In the genomic region with DNA sequence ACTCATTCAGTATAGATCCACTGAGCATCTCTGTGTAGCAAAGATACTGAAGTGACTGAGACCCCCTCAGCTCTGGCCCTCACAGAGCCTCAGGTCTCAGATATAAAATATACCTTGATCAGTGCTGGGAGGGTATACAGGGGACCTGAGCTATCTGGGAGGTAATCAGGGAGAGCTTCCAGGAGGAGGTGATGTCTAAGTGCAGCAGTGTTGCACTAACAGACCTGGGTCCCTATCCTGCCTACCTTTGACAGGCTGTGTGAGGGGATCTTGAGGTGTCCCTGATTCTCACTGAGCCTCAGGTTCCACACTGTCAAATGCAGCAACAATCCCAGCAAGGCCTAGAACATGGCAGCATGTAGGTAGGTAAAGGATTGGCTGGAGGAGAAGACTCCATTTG, we compare ENCODE assay signal across 21 cellular contexts. TPM values are rescaled to one million over a fixed set of nuclear protein-coding genes. Genes with fewer than 3 reads are reported as not detected.
DNase-seq lines count a peak whose midpoint lies in the region; ATAC-seq, FAIRE-seq and TF ChIP-seq lines count a peak whose summit lies in the region.
"Had no signal": no experiment of that assay in that cellular context is flagged by ENCODE, and none has a peak within 500 bp of the region (broad histone marks: within the 10 kb centered on the region; RNA-seq: fewer than 3 reads in every experiment).

No MANE protein-coding gene starts in this region.

- H3K4me3 Mint-ChIP-seq in activated CD8-positive, alpha-beta memory T cell treated with anti-CD3 and anti-CD28 coated beads, Interleukin-2, amount 10 ng/mL, durations not matched to agents 7 days and 5 days: no peak overlapping the region
- no peak overlapping the region for H3K4me3 Mint-ChIP-seq in endodermal cell
- H3K4me3 Mint-ChIP-seq in stimulated activated naive B cell treated with anti-CD40 and anti-IgM and Interleukin-4, amounts not matched to agents 10 μg/mL and 1 μg/mL and 100 μg/mL, for 72 hours: no peak overlapping the region
- H3K4me3 Mint-ChIP-seq in nephron progenitor cell: no peak overlapping the region
- H3K4me3 Mint-ChIP-seq: CD4-positive, alpha-beta memory T cell; GM23338; HFFc6 had no signal

- ATAC-seq in activated CD8-positive, alpha-beta memory T cell treated with anti-CD3 and anti-CD28 coated beads, Interleukin-2, amount 10 ng/mL, durations not matched to agents 7 days and 5 days: no peak
- no peak for ATAC-seq in K562
- ATAC-seq in stimulated activated naive B cell treated with anti-CD40 and anti-IgM and Interleukin-4, amounts not matched to agents 10 μg/mL and 1 μg/mL and 100 μg/mL, for 72 hours (replicated peaks): no peak
- ATAC-seq: GM23338 had no signal

- TF ChIP-seq CTCF in K562 (IDR thresholded peaks at IDR 0.05 in 2 of 3, conservative IDR thresholded peaks at IDR 0.05 in 1 of 3; ENCODE audit: insufficient read depth in 2 of 3, low read depth in 1 of 3, low read length in 3 of 3) (no peak), endodermal cell (conservative IDR thresholded peaks at IDR 0.05) (no peak), osteoblast (IDR thresholded peaks at IDR 0.05; ENCODE audit: extremely low read depth, low read depth, low read length) (no peak), nephron progenitor cell (IDR thresholded peaks at IDR 0.05) (no peak), ovary (IDR thresholded peaks at IDR 0.05) (no peak)

- peaks cover 14 to 23% of the 10 kb centered on the region in 2 experiments for H3K4me1 ChIP-seq in K562 (replicated peaks in 1 of 2; ENCODE audit: control insufficient read depth in 2 of 2, insufficient read depth in 2 of 2, low read length in 2 of 2)
- H3K4me1 ChIP-seq in endodermal cell (ENCODE audit: control insufficient read depth, insufficient read depth, low read length): peaks cover 5% of the 10 kb centered on the region
- H3K4me1 ChIP-seq in osteoblast (ENCODE audit: insufficient read depth, low read length): peaks cover 20% of the 10 kb centered on the region
- H3K4me1 ChIP-seq in ovary (ENCODE audit: insufficient read depth): peaks cover 4% of the 10 kb centered on the region

- no TSS peak for BruUV-seq in K562 (replicated peaks; lab: Mats Ljungman, UMichigan)

- H3K36me3 Mint-ChIP-seq in activated CD8-positive, alpha-beta memory T cell treated with anti-CD3 and anti-CD28 coated beads, Interleukin-2, amount 10 ng/mL, durations not matched to agents 7 days and 5 days: no peaks in the 10 kb centered on the region
- H3K36me3 Mint-ChIP-seq in endodermal cell (ENCODE audit: low read depth) (no peaks in the 10 kb centered on the region), nephron progenitor cell (ENCODE audit: low read depth) (no peaks in the 10 kb centered on the region)
- H3K36me3 Mint-ChIP-seq in stimulated activated naive B cell treated with anti-CD40 and anti-IgM and Interleukin-4, amounts not matched to agents 10 μg/mL and 1 μg/mL and 100 μg/mL, for 72 hours: no peaks in the 10 kb centered on the region
- H3K36me3 Mint-ChIP-seq: CD4-positive, alpha-beta memory T cell had no signal

- no peak for TF ChIP-seq EP300 in K562 (IDR thresholded peaks at IDR 0.05; ENCODE audit: low read length)
- TF ChIP-seq EP300 in ovary (IDR thresholded peaks at IDR 0.05): no peak

- TF ChIP-seq POLR2A in K562 (conservative IDR thresholded peaks at IDR 0.05): no peak
- no peak for TF ChIP-seq POLR2A in ovary (IDR thresholded peaks at IDR 0.05)

- H3K27ac ChIP-seq in K562 (ENCODE audit: extremely low read depth, low read depth, low read length) (no peak overlapping the region), endodermal cell (ENCODE audit: low read depth, low read length) (peak overlapping the region; percentile 39), osteoblast (ENCODE audit: low read depth, low read length) (no peak overlapping the region), ovary (no peak overlapping the region)
- H3K27ac ChIP-seq: 22Rv1 had no signal

- H4K20me1 ChIP-seq in K562 (replicated peaks; ENCODE audit: control insufficient read depth, insufficient read depth, low read length) (no peaks in the 10 kb centered on the region), osteoblast (ENCODE audit: insufficient read depth, low read length) (no peaks in the 10 kb centered on the region)

- H3K79me2 ChIP-seq in K562 (ENCODE audit: control insufficient read depth, insufficient read depth, low read length) (no peaks in the 10 kb centered on the region), osteoblast (ENCODE audit: insufficient read depth, low read length) (no peaks in the 10 kb centered on the region)

- no peaks in the 10 kb centered on the region for H3K9me1 ChIP-seq in K562 (ENCODE audit: control insufficient read depth, insufficient read depth, low read length)

- DNase-seq in activated CD8-positive, alpha-beta memory T cell treated with anti-CD3 and anti-CD28 coated beads, Interleukin-2, amount 10 ng/mL, durations not matched to agents 7 days and 5 days: no peak
- DNase-seq in activated CD8-positive, alpha-beta memory T cell treated with anti-CD3 and anti-CD28 coated beads for 24 hours: no peak
- no peak for DNase-seq in K562 (ENCODE audit: extremely low read depth in 1 of 4, low spot score in 3 of 4)
- DNase-seq in endodermal cell: no peak
- peak; percentile 51 for DNase-seq in osteoblast (ENCODE audit: insufficient read length, low spot score, missing footprints)
- DNase-seq in stimulated activated naive B cell treated with anti-CD40 and anti-IgM and Interleukin-4, amounts not matched to agents 10 μg/mL and 1 μg/mL and 100 μg/mL, for 72 hours: no peak
- no peak for DNase-seq in nephron progenitor cell
- DNase-seq in ovary: no peak
- DNase-seq: C1 segment of cervical spinal cord; Calu3; CD4-positive, alpha-beta memory T cell; COR-L47; DMS53; DMS79 treated with DMSO at 0.1 percent for 48 hours; GF-D8; HFFc6 had no signal

- H3K4me3 ChIP-seq in K562 (no peak overlapping the region), endodermal cell (ENCODE audit: low read length) (no peak overlapping the region), osteoblast (ENCODE audit: insufficient read depth, low read length) (no peak overlapping the region), ovary (no peak overlapping the region)
- H3K4me3 ChIP-seq: GM23338, HAP-1 had no signal

- H3K9ac ChIP-seq in K562 (ENCODE audit: insufficient read depth in 1 of 2, low read depth in 2 of 2, low read length in 2 of 2) (peak overlapping the region in 1 of 2 experiments; percentile 19; a peak in 1 of 4 replicates), endodermal cell (ENCODE audit: extremely low read depth, low read length, poor library complexity, severe bottlenecking) (no peak overlapping the region)

- peaks cover 19% of the 10 kb centered on the region for H3K4me1 Mint-ChIP-seq in activated CD8-positive, alpha-beta memory T cell treated with anti-CD3 and anti-CD28 coated beads, Interleukin-2, amount 10 ng/mL, durations not matched to agents 7 days and 5 days
- peaks cover 10% of the 10 kb centered on the region for H3K4me1 Mint-ChIP-seq in endodermal cell
- H3K4me1 Mint-ChIP-seq in stimulated activated naive B cell treated with anti-CD40 and anti-IgM and Interleukin-4, amounts not matched to agents 10 μg/mL and 1 μg/mL and 100 μg/mL, for 72 hours: peaks cover 9 to 15% of the 10 kb centered on the region in 2 donors
- peaks cover 68% of the 10 kb centered on the region for H3K4me1 Mint-ChIP-seq in nephron progenitor cell

- H3K27ac Mint-ChIP-seq in activated CD8-positive, alpha-beta memory T cell treated with anti-CD3 and anti-CD28 coated beads, Interleukin-2, amount 10 ng/mL, durations not matched to agents 7 days and 5 days: peak overlapping the region; percentile 40
- H3K27ac Mint-ChIP-seq in endodermal cell (no peak overlapping the region), nephron progenitor cell (no peak overlapping the region)
- H3K27ac Mint-ChIP-seq in stimulated activated naive B cell treated with anti-CD40 and anti-IgM and Interleukin-4, amounts not matched to agents 10 μg/mL and 1 μg/mL and 100 μg/mL, for 72 hours: no peak overlapping the region
- H3K27ac Mint-ChIP-seq: GM23338, HFFc6 had no signal

- H2AFZ ChIP-seq in K562 (ENCODE audit: low read depth, low read length) (no peak overlapping the region), osteoblast (ENCODE audit: low read length) (no peak overlapping the region)
- H2AFZ ChIP-seq: GM23338 had no signal

- H3K9me3 ChIP-seq in K562 (replicated peaks; ENCODE audit: control insufficient read depth, insufficient read depth, low read depth, low read length) (no peaks in the 10 kb centered on the region), endodermal cell (ENCODE audit: control insufficient read depth, low read length) (no peaks in the 10 kb centered on the region), osteoblast (ENCODE audit: low read depth, low read length) (no peaks in the 10 kb centered on the region), ovary (no peaks in the 10 kb centered on the region)
- H3K9me3 ChIP-seq: HAP-1 had no signal

- in situ Hi-C loops in K562 (cut with MboI): no loop called here

- POLR2A ChIA-PET in K562 (lab: Yijun Ruan, JAX): interaction anchor here (0.6 kb wide), 1 partner anchor 50 kb away, joined by 3 read pairs; no protein-coding TSS in a partner anchor

- no peak for FAIRE-seq in K562 (lab: Jason Lieb, UNC)
- FAIRE-seq: GM18507, H54 had no signal

- CTCF ChIA-PET in activated CD8-positive, alpha-beta memory T cell treated with anti-CD3 and anti-CD28 coated beads, Interleukin-2, amount 10 ng/mL, durations not matched to agents 7 days and 5 days (lab: Charles Lee): no interaction called here
- CTCF ChIA-PET in K562 (lab: Yijun Ruan, JAX; ENCODE audit: low intra/inter-chr PET ratio): no interaction called here

- H3K9me3 Mint-ChIP-seq in activated CD8-positive, alpha-beta memory T cell treated with anti-CD3 and anti-CD28 coated beads, Interleukin-2, amount 10 ng/mL, durations not matched to agents 7 days and 5 days (ENCODE audit: low read depth): no peaks in the 10 kb centered on the region
- H3K9me3 Mint-ChIP-seq in endodermal cell: no peaks in the 10 kb centered on the region
- H3K9me3 Mint-ChIP-seq in stimulated activated naive B cell treated with anti-CD40 and anti-IgM and Interleukin-4, amounts not matched to agents 10 μg/mL and 1 μg/mL and 100 μg/mL, for 72 hours: no peaks in the 10 kb centered on the region
- no peaks in the 10 kb centered on the region for H3K9me3 Mint-ChIP-seq in nephron progenitor cell
- H3K9me3 Mint-ChIP-seq: CD4-positive, alpha-beta memory T cell; GM23338; HFFc6 had no signal

- H3K36me3 ChIP-seq in K562 (ENCODE audit: control insufficient read depth, insufficient read depth, low read length): no peaks in the 10 kb centered on the region
- H3K36me3 ChIP-seq in endodermal cell (ENCODE audit: control insufficient read depth, insufficient read depth, low read length): no peaks in the 10 kb centered on the region
- no peaks in the 10 kb centered on the region for H3K36me3 ChIP-seq in osteoblast (ENCODE audit: insufficient read depth, low read length)
- no peaks in the 10 kb centered on the region for H3K36me3 ChIP-seq in ovary
- H3K36me3 ChIP-seq: HAP-1 had no signal

- no peak for TF ChIP-seq RAD21 in K562 (CRISPR knock-in tag; conservative IDR thresholded peaks at IDR 0.05 in 1 of 2, IDR thresholded peaks at IDR 0.05 in 1 of 2)

- intact Hi-C loops in K562 (cut with micrococcal nuclease) (no loop called here), ovary (cut with DNase I) (no loop called here)

- no peaks in the 10 kb centered on the region for H3K27me3 Mint-ChIP-seq in activated CD8-positive, alpha-beta memory T cell treated with anti-CD3 and anti-CD28 coated beads, Interleukin-2, amount 10 ng/mL, durations not matched to agents 7 days and 5 days
- H3K27me3 Mint-ChIP-seq in endodermal cell (ENCODE audit: insufficient read depth): no peaks in the 10 kb centered on the region
- H3K27me3 Mint-ChIP-seq in stimulated activated naive B cell treated with anti-CD40 and anti-IgM and Interleukin-4, amounts not matched to agents 10 μg/mL and 1 μg/mL and 100 μg/mL, for 72 hours: no peaks in the 10 kb centered on the region
- peaks cover 11% of the 10 kb centered on the region for H3K27me3 Mint-ChIP-seq in nephron progenitor cell (ENCODE audit: low read depth, poor library complexity)
- H3K27me3 Mint-ChIP-seq: CD4-positive, alpha-beta memory T cell had no signal

- no peaks in the 10 kb centered on the region for H3K27me3 ChIP-seq in K562 (ENCODE audit: control insufficient read depth in 2 of 2, insufficient read depth in 2 of 2, low read length in 2 of 2)
- H3K27me3 ChIP-seq in endodermal cell (ENCODE audit: control insufficient read depth, insufficient read depth, low read length, poor library complexity, severe bottlenecking): no peaks in the 10 kb centered on the region
- H3K27me3 ChIP-seq in osteoblast (ENCODE audit: insufficient read depth, low read length): no peaks in the 10 kb centered on the region
- no peaks in the 10 kb centered on the region for H3K27me3 ChIP-seq in ovary

- H3K4me2 ChIP-seq in K562 (ENCODE audit: insufficient read depth, low read length) (no peak overlapping the region), osteoblast (ENCODE audit: insufficient read depth, low read length) (no peak overlapping the region)
- H3K4me2 ChIP-seq: GM23338 had no signal

RNA-seq across cellular contexts. Expression of a gene that starts 6.5 kb away (rescaled TPM):
- total RNA-seq in activated CD8-positive, alpha-beta memory T cell treated with anti-CD3 and anti-CD28 coated beads, Interleukin-2, amount 10 ng/mL, durations not matched to agents 7 days and 5 days: 100 to 1,000 TPM; 111 to 126 TPM
- total RNA-seq in K562 (2011; cell fraction: chromatin; rRNA removed; ENCODE audit: low replicate concordance): 13.7 and 27.0 TPM in 2 replicates
- total RNA-seq in K562 (2011; cell fraction: nucleolus; rRNA removed): 25.8 and 27.0 TPM in 2 replicates
- total RNA-seq in K562 (2011; cell fraction: nucleoplasm; rRNA removed): 21.0 and 29.0 TPM in 2 replicates
- total RNA-seq in K562 (2014; rRNA removed) (49.2 and 63.0 TPM in 2 replicates), K562 (2014; rRNA removed; fragmentation: Illumina TruSeq; extraction: Trizol) (34.6 and 37.5 TPM in 2 replicates), K562 (2015; rRNA removed; fragmentation: Illumina TruSeq; extraction: Trizol) (46.6 and 47.4 TPM in 2 replicates), K562 (2021) (70.0 and 73.8 TPM in 2 replicates), endodermal cell (10 to 100 TPM; 64.1 to 80.9 TPM), osteoblast (103 and 125 TPM in 2 replicates), ovary (100 to 1,000 TPM in 5 of 7 donors, 10 to 100 TPM in 2; 51.5 to 137 (median 105) TPM)
- polyA plus RNA-seq in K562 (2011; rRNA removed) (51.7 and 52.6 TPM in 2 replicates), K562 (2014; fragmentation: Illumina TruSeq; extraction: Trizol) (47.2 and 52.2 TPM in 2 replicates), K562 (2014; fragmentation: Nextera tagmentation; extraction: Ambion mirVana) (10 to 100 TPM; 11.4 to 18.0 TPM), K562 (2014; rRNA removed) (38.4 and 48.0 TPM in 2 replicates), ovary (10 to 100 TPM; 39.6 to 54.4 TPM)
- polyA plus RNA-seq in K562 (2011; cell fraction: cytosol; rRNA removed): 72.8 and 75.5 TPM in 2 replicates
- 25.7 and 27.6 TPM in 2 replicates for polyA plus RNA-seq in K562 (2011; cell fraction: nucleus; rRNA removed)
- 30.7 and 36.5 TPM in 2 replicates for polyA plus RNA-seq in K562 (2012)
- polyA minus RNA-seq in K562 (2011; rRNA and poly(A)+ RNA removed): 59.1 and 79.4 TPM in 2 replicates
- 74.9 and 81.0 TPM in 2 replicates for polyA minus RNA-seq in K562 (2011; cell fraction: cytosol; rRNA and poly(A)+ RNA removed)
- polyA minus RNA-seq in K562 (2011; cell fraction: nucleus; rRNA and poly(A)+ RNA removed): 12.4 and 19.2 TPM in 2 replicates
- polyA plus RNA-seq in endodermal cell (2013, experiment 1 of 2): 51.6 TPM
- polyA plus RNA-seq in endodermal cell (2013, experiment 2 of 2): 48.6 TPM

RNA-seq across cellular contexts. Expression of a gene that starts 48.3 kb away (rescaled TPM):
- total RNA-seq in activated CD8-positive, alpha-beta memory T cell treated with anti-CD3 and anti-CD28 coated beads, Interleukin-2, amount 10 ng/mL, durations not matched to agents 7 days and 5 days: 10 to 100 TPM; 23.8 to 24.8 TPM
- total RNA-seq in K562 (2011; cell fraction: chromatin; rRNA removed; ENCODE audit: low replicate concordance): 9.5 and 31.3 TPM in 2 replicates
- total RNA-seq in K562 (2011; cell fraction: nucleolus; rRNA removed): 21.2 and 23.6 TPM in 2 replicates
- 13.2 and 14.3 TPM in 2 replicates for total RNA-seq in K562 (2011; cell fraction: nucleoplasm; rRNA removed)
- total RNA-seq in K562 (2014; rRNA removed) (8.2 and 11.3 TPM in 2 replicates), K562 (2014; rRNA removed; fragmentation: Illumina TruSeq; extraction: Trizol) (1.4 and 1.7 TPM in 2 replicates), K562 (2015; rRNA removed; fragmentation: Illumina TruSeq; extraction: Trizol) (4.0 and 4.2 TPM in 2 replicates), K562 (2021) (12.4 and 12.9 TPM in 2 replicates), endodermal cell (10 to 100 TPM; 66.3 to 69.3 TPM), osteoblast (41.0 and 50.3 TPM in 2 replicates), ovary (10 to 100 TPM; 19.0 to 28.0 (median 23.3) TPM)
- polyA plus RNA-seq in K562 (2011; rRNA removed) (6.4 and 9.2 TPM in 2 replicates), K562 (2014; fragmentation: Illumina TruSeq; extraction: Trizol) (3.7 and 8.4 TPM in 2 replicates), K562 (2014; fragmentation: Nextera tagmentation; extraction: Ambion mirVana) (under 1 TPM in 1 of 2 experiments, not detected in 1; 0.11 TPM), K562 (2014; rRNA removed) (10.7 and 11.9 TPM in 2 replicates), ovary (10 to 100 TPM in 1 of 2 donors, 1 to 10 TPM in 1; 2.5 to 16.4 TPM)
- 9.5 and 22.7 TPM in 2 replicates for polyA plus RNA-seq in K562 (2011; cell fraction: cytosol; rRNA removed)
- polyA plus RNA-seq in K562 (2011; cell fraction: nucleus; rRNA removed): 16.1 and 20.2 TPM in 2 replicates
- 7.3 and 10.7 TPM in 2 replicates for polyA plus RNA-seq in K562 (2012)
- 2.5 and 5.3 TPM in 2 replicates for polyA minus RNA-seq in K562 (2011; rRNA and poly(A)+ RNA removed)
- polyA minus RNA-seq in K562 (2011; cell fraction: cytosol; rRNA and poly(A)+ RNA removed): 8.2 and 8.6 TPM in 2 replicates
- polyA minus RNA-seq in K562 (2011; cell fraction: nucleus; rRNA and poly(A)+ RNA removed): 5.5 and 6.7 TPM in 2 replicates
- 106 TPM for polyA plus RNA-seq in endodermal cell (2013, experiment 1 of 2)
- 99.6 TPM for polyA plus RNA-seq in endodermal cell (2013, experiment 2 of 2)
